In the genomic region with DNA sequence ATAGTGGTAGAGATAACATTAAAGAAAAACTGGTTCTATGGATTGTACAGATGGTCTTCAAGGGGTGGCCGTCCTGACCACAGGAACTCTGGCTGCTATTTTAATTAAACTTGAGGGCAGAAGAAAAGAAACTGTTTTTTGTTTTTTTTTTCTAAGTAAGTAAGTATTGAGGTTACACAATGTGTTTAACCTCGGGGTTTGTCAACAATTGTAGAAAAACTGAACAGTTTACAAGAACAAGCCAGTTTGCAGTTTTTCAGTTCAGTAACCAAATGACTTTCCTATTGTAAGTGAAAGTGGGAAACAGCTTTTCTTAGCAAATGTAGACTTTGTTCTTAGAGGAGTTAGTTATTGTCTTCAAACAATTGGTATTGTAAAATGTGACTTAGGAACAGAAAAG, we compare ENCODE assay signal across 13 cellular contexts.
DNase-seq lines count a peak whose midpoint lies in the region; ATAC-seq and TF ChIP-seq lines count a peak whose summit lies in the region.
"Had no signal": no experiment of that assay in that cellular context is flagged by ENCODE, and none has a peak within 500 bp of the region (broad histone marks: within the 10 kb centered on the region; RNA-seq: fewer than 3 reads in every experiment).

No MANE protein-coding gene starts in this region.

- H3K27ac Mint-ChIP-seq in effector memory CD8-positive, alpha-beta T cell = peak overlapping the region in 1 of 2 donors; percentile 50
- H3K27ac Mint-ChIP-seq: dendritic cell treated with granulocyte-macrophage colony-stimulating factor and Interleukin-4, amounts not matched to agents 40 ng/mL and 50 ng/mL, for 4 days had no signal

- peak overlapping the region; percentile 12 to 78 (median 61); a peak in 19 of 22 replicates for H3K4me2 ChIP-seq in BLaER1 treated with 17β-estradiol and CSF1 and Interleukin-3, amounts not matched to agents 10 nM and 100 nM

- H4K20me1 ChIP-seq in BLaER1 treated with 17β-estradiol and CSF1 and Interleukin-3, amounts not matched to agents 10 nM and 100 nM = no peaks in the 10 kb centered on the region; a peak in 1 of 22 replicates

- no peaks in the 10 kb centered on the region for H3K27me3 ChIP-seq in BLaER1 treated with 17β-estradiol and CSF1 and Interleukin-3, amounts not matched to agents 10 nM and 100 nM
- no peaks in the 10 kb centered on the region for H3K27me3 ChIP-seq in testis

- H3K27ac ChIP-seq in BLaER1 treated with 17β-estradiol and CSF1 and Interleukin-3, amounts not matched to agents 10 nM and 100 nM = peak overlapping the region in 8 of 11 experiments; percentile 9 to 61 (median 25); a peak in 12 of 22 replicates
- no peak overlapping the region for H3K27ac ChIP-seq in testis

- peaks cover 32 to 61% (median 48%) of the 10 kb centered on the region in 10 experiments for H3K4me1 ChIP-seq in BLaER1 treated with 17β-estradiol and CSF1 and Interleukin-3, amounts not matched to agents 10 nM and 100 nM
- H3K4me1 ChIP-seq in testis = no peaks in the 10 kb centered on the region

- no peak for DNase-seq in effector memory CD8-positive, alpha-beta T cell
- DNase-seq in amniotic stem cell (lab: John Stamatoyannopoulos, UW) = no peak
- no peak for DNase-seq in kidney glomerular epithelial cell (lab: John Stamatoyannopoulos, UW)
- no peak for DNase-seq in ACHN
- DNase-seq in testis = no peak
- DNase-seq: NK-92 treated with Interleukin-12 subunit alpha and Interleukin-12 subunit beta, amount 100 ng/mL, for 24 hours; nucleus accumbens; T1000 had no signal

- no peak overlapping the region for H3K4me3 Mint-ChIP-seq in effector memory CD8-positive, alpha-beta T cell
- H3K4me3 Mint-ChIP-seq: CD14-positive monocyte; dendritic cell treated with granulocyte-macrophage colony-stimulating factor and Interleukin-4, amounts not matched to agents 40 ng/mL and 50 ng/mL, for 4 days had no signal

- in situ Hi-C loops in ACHN (cut with HindIII; ENCODE audit: low pct_ligation_motif_present, low pct_unique_long_range_greater_than_20kb, low sequenced_read_pairs) = no loop called here

- H3K9me3 Mint-ChIP-seq in effector memory CD8-positive, alpha-beta T cell = no peaks in the 10 kb centered on the region
- H3K9me3 Mint-ChIP-seq: dendritic cell treated with granulocyte-macrophage colony-stimulating factor and Interleukin-4, amounts not matched to agents 40 ng/mL and 50 ng/mL, for 4 days had no signal

- peaks cover 25 to 29% of the 10 kb centered on the region in 2 donors for H3K4me1 Mint-ChIP-seq in effector memory CD8-positive, alpha-beta T cell (ENCODE audit: low read depth in 2 of 2)

- no peaks in the 10 kb centered on the region for H3K27me3 Mint-ChIP-seq in effector memory CD8-positive, alpha-beta T cell
- H3K27me3 Mint-ChIP-seq: dendritic cell treated with granulocyte-macrophage colony-stimulating factor and Interleukin-4, amounts not matched to agents 40 ng/mL and 50 ng/mL, for 4 days had no signal

- intact Hi-C loops in testis (cut with DNase I; ENCODE audit: low total_unique reads) = no loop called here

- no peak overlapping the region; a peak in 2 of 20 replicates for H3K4me3 ChIP-seq in BLaER1 treated with 17β-estradiol and CSF1 and Interleukin-3, amounts not matched to agents 10 nM and 100 nM
- no peak overlapping the region for H3K4me3 ChIP-seq in testis

- TF ChIP-seq CTCF in testis (IDR thresholded peaks at IDR 0.05) = no peak

- ATAC-seq in GM19351 (IDR thresholded peaks at IDR 0.05; ENCODE audit: unreplicated experiment) (peak; percentile 46), HG03066 (IDR thresholded peaks at IDR 0.05; ENCODE audit: low read depth, unreplicated experiment) (peak; percentile 59)
- peak; percentile 21 for ATAC-seq in effector memory CD8-positive, alpha-beta T cell (replicated peaks)

- TF ChIP-seq POLR2A in testis (IDR thresholded peaks at IDR 0.05) = no peak

- peaks cover 0 to 8% (median 0%) of the 10 kb centered on the region in 11 experiments; a peak in 3 of 22 replicates for H3K9me3 ChIP-seq in BLaER1 treated with 17β-estradiol and CSF1 and Interleukin-3, amounts not matched to agents 10 nM and 100 nM (replicated peaks in 1 of 11)
- no peaks in the 10 kb centered on the region for H3K9me3 ChIP-seq in testis

- H3K36me3 ChIP-seq in BLaER1 treated with 17β-estradiol and CSF1 and Interleukin-3, amounts not matched to agents 10 nM and 100 nM = no peaks in the 10 kb centered on the region
- no peaks in the 10 kb centered on the region for H3K36me3 ChIP-seq in testis (ENCODE audit: low read depth, missing control alignments)

- 38 to 42% methylated on average over 2 of the region's 2 CpGs for WGBS in testis, 2 donors

- H3K9ac ChIP-seq in BLaER1 treated with 17β-estradiol and CSF1 and Interleukin-3, amounts not matched to agents 10 nM and 100 nM = peak overlapping the region in 3 of 11 experiments; percentile 25 to 56 (median 51); a peak in 6 of 22 replicates

- no peaks in the 10 kb centered on the region for H3K36me3 Mint-ChIP-seq in effector memory CD8-positive, alpha-beta T cell (ENCODE audit: insufficient read depth)

Comparison
In these comparisons a context has a peak if more than half of its experiments do, and no peak if none do; other contexts are left out.
1. H3K27ac ChIP-seq: peak in BLaER1 treated with 17β-estradiol and CSF1 and Interleukin-3, amounts not matched to agents 10 nM and 100 nM (8 of 11); none in testis (0 of 2).
2. Peak in every context shown above with its lines, with median percentiles within 50 percentile points of each other: ATAC-seq.